Comparison of ENCODE assay signal across 16 cellular contexts in the genomic region with DNA sequence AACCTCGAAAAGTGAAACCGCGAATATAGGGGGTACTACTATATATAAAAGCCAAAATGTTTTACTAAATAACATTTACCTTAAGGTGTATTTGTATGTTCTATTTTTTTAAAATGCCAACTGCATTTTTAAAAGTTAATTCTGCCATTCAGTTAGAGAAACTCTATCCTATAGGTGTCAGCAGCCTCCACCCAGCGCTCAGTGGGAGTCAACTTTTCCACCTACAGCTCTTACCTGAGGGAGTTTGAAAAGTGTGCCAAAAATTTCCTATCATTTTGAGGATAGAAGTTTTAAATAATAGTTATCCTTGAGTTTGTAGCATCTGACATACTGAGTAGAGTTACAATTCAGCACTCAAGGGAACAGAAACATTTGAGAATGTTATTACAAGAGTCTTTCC. TPM values are rescaled to one million over a fixed set of nuclear protein-coding genes. Genes with fewer than 3 reads are reported as not detected.
DNase-seq lines count a peak whose midpoint lies in the region; ATAC-seq and TF ChIP-seq lines count a peak whose summit lies in the region.
"Had no signal": no experiment of that assay in that cellular context is flagged by ENCODE, and none has a peak within 500 bp of the region (broad histone marks: within the 10 kb centered on the region; RNA-seq: fewer than 3 reads in every experiment).

No MANE protein-coding gene starts in this region.

- no peak overlapping the region for H3K4me3 ChIP-seq in cardiac muscle cell
- H3K4me3 ChIP-seq: A549; BLaER1 treated with 17β-estradiol and CSF1 and Interleukin-3, amounts not matched to agents 10 nM and 100 nM had no signal

- no peaks in the 10 kb centered on the region for H3K9me3 ChIP-seq in cardiac muscle cell (ENCODE audit: low read depth)
- H3K9me3 ChIP-seq: A549; BLaER1 treated with 17β-estradiol and CSF1 and Interleukin-3, amounts not matched to agents 10 nM and 100 nM; Caco-2 had no signal

- DNase-seq in cardiac muscle cell (ENCODE audit: low read depth in 1 of 2, low spot score in 1 of 2) (no peak), left cardiac atrium (no peak), foreskin keratinocyte (no peak)
- DNase-seq in activated naive CD4-positive, alpha-beta T cell treated with anti-CD3 and anti-CD28 coated beads, Interleukin-2, amount 50 U/mL, for 16 hours, result no peak
- DNase-seq: AML-193; Caco-2; Calu3; CD4-positive, alpha-beta T cell; CD8-positive, alpha-beta T cell; DMS79 treated with DMSO at 0.1 percent for 48 hours; GF-D8 had no signal

- H3K27me3 ChIP-seq in cardiac muscle cell, result no peaks in the 10 kb centered on the region
- no peaks in the 10 kb centered on the region for H3K27me3 ChIP-seq in foreskin keratinocyte
- H3K27me3 ChIP-seq: BLaER1 treated with 17β-estradiol and CSF1 and Interleukin-3, amounts not matched to agents 10 nM and 100 nM had no signal

- intact Hi-C loops in left cardiac atrium (cut with DNase I), result no loop called here

- peak overlapping the region; percentile 1 for H3K27ac ChIP-seq in cardiac muscle cell
- no peak overlapping the region for H3K27ac ChIP-seq in foreskin keratinocyte
- H3K27ac ChIP-seq: 22Rv1; BLaER1 treated with 17β-estradiol and CSF1 and Interleukin-3, amounts not matched to agents 10 nM and 100 nM; C4-2B had no signal

- TF ChIP-seq CTCF in cardiac muscle cell (IDR thresholded peaks at IDR 0.05; ENCODE audit: low read depth, low read length) (no peak), foreskin keratinocyte (conservative IDR thresholded peaks at IDR 0.05) (peak; percentile 17)

- ATAC-seq in left cardiac atrium (no peak), foreskin keratinocyte (no peak), GM21423 (IDR thresholded peaks at IDR 0.05; ENCODE audit: unreplicated experiment) (no peak)
- ATAC-seq: A549; CD8-positive, alpha-beta T cell had no signal

- H3K4me1 ChIP-seq in cardiac muscle cell (ENCODE audit: low read depth), result no peaks in the 10 kb centered on the region
- no peaks in the 10 kb centered on the region for H3K4me1 ChIP-seq in foreskin keratinocyte

- H3K36me3 ChIP-seq in cardiac muscle cell, result no peaks in the 10 kb centered on the region

RNA-seq across cellular contexts. Expression of gene HP1BP3, which starts 6.1 kb away (rescaled TPM):
- total RNA-seq in cardiac muscle cell, result 144 and 178 TPM in 2 replicates
- polyA plus RNA-seq in cardiac muscle cell, result 91.0 and 135 TPM in 2 replicates
- 100 to 1,000 TPM; 128 to 133 TPM for total RNA-seq in left cardiac atrium
- 160 and 176 TPM in 2 replicates for total RNA-seq in foreskin keratinocyte
- 34.0 and 39.7 TPM in 2 replicates for polyA plus RNA-seq in foreskin keratinocyte
